Comparison of ENCODE assay signal across 8 cellular contexts in the genomic region with DNA sequence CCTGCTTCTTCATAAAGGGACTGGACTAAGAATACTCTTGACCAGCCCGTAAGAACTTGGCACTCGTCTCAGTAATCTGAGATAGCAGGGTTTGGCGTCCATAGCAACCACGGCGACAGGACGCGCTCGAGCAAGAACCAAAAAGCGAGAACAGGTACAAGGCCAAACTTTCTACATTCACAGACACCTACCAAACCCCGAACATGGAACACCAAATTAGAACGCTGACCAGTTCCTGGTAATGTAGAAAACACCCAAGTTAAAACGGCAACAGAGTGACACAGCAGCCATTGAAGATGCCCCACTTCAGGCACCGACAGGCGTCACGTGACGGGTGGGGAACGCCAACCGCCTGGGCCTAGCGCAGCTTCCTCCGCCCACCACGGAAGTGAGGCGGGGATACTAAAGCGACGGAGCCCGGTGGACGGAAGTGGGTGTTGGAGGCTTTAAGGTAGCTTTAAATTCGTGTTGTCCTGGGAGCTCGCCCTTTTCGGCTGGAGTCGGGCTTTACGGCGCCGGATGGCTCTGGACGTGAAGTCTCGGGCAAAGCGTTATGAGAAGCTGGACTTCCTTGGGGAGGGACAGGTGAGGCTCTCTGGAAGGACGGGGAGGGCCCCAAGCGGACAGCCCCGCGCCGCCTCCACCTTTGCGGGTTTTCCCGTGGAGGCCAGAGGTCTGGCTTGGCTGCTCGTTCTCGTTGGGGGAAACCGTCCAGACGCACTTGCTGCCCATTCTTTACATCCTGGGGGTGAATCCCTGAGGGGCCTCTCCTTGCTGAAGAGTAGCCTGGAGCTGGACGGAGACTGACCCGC. TPM values are rescaled to one million over a fixed set of nuclear protein-coding genes. Genes with fewer than 3 reads are reported as not detected.
A peak's percentile ranks its signal among the peaks of the same experiment; 100 is the strongest.
DNase-seq lines count a peak whose midpoint lies in the region; ATAC-seq, FAIRE-seq and TF ChIP-seq lines count a peak whose summit lies in the region.

TSS of gene CDK7 (plus strand) at position 430 of the 812 bp plus-strand sequence. CDS start at position 520, 90 bp downstream.

- H3K27ac ChIP-seq in adrenal gland (peak within 1 kb of the TSS in 4 of 5 donors; percentile 64 to 93 (median 80)), heart right ventricle (peak within 1 kb of the TSS in 9 of 10 donors; percentile 68 to 92 (median 83)), upper lobe of left lung (peak within 1 kb of the TSS; percentile 83 to 89 (median 86))

- TF ChIP-seq POLR2A in GM12892 (IDR thresholded peaks at IDR 0.05; ENCODE audit: low read depth, low read length) = peak; percentile 80
- TF ChIP-seq POLR2A in adrenal gland (IDR thresholded peaks at IDR 0.05) = peak in 1 of 2 donors; percentile 89
- TF ChIP-seq POLR2A in upper lobe of left lung (IDR thresholded peaks at IDR 0.05) = peak in 3 of 4 donors; percentile 60 to 75 (median 61)

- peaks cover 0 to 49% of the 10 kb centered on the region in 2 donors for H3K4me1 ChIP-seq in adrenal gland (replicated peaks in 1 of 2)
- peaks cover 4 to 34% (median 18%) of the 10 kb centered on the region in 9 donors for H3K4me1 ChIP-seq in heart right ventricle
- H3K4me1 ChIP-seq in upper lobe of left lung = peaks cover 9 to 29% (median 19%) of the 10 kb centered on the region in 4 donors

- ATAC-seq in HG02852 (IDR thresholded peaks at IDR 0.05; ENCODE audit: unreplicated experiment) (peak; percentile 99), heart right ventricle (peak; percentile 99 to 100 (median 100)), upper lobe of left lung (ENCODE audit: low FRiP score in 2 of 2) (peak; percentile 98 to 100)

- H3K36me3 ChIP-seq in adrenal gland (replicated peaks in 1 of 2) = peaks cover 0 to 4% of the 10 kb centered on the region in 2 donors
- H3K36me3 ChIP-seq in heart right ventricle = peaks cover 0 to 44% (median 4%) of the 10 kb centered on the region in 9 donors
- peaks cover 0 to 20% (median 3%) of the 10 kb centered on the region in 4 donors for H3K36me3 ChIP-seq in upper lobe of left lung

- DNase-seq in GM12892 (ENCODE audit: insufficient read length) (peak; percentile 88), NCI-H146 (lab: John Stamatoyannopoulos, UW) (peak; percentile 90), T-helper 1 cell (peak; percentile 83 to 91 (median 90)), adrenal gland (peak; percentile 93 to 97 (median 96)), heart right ventricle (peak; percentile 92 to 94), posterior cingulate gyrus (peak; percentile 88 to 99 (median 96)), upper lobe of left lung (peak; percentile 94 to 97)

- H3K4me3 ChIP-seq in adrenal gland = peak within 1 kb of the TSS; percentile 20 to 85 (median 72)
- peak within 1 kb of the TSS; percentile 61 to 93 (median 89) for H3K4me3 ChIP-seq in heart right ventricle
- H3K4me3 ChIP-seq in upper lobe of left lung = peak within 1 kb of the TSS; percentile 51 to 86 (median 80)

- WGBS in adrenal gland, 4 donors = 0 to 1% (median 1%) methylated on average over 17 to 49 of the region's 49 CpGs
- WGBS in heart right ventricle, 2 donors = 0% methylated on average over 49 of the region's 49 CpGs
- 0 to 1% methylated on average over 24 to 49 of the region's 49 CpGs for WGBS in upper lobe of left lung, 2 donors

- H3K9me3 ChIP-seq in adrenal gland (replicated peaks in 1 of 3) (no peaks in the 10 kb centered on the region), heart right ventricle (no peaks in the 10 kb centered on the region), upper lobe of left lung (no peaks in the 10 kb centered on the region)

- TF ChIP-seq CTCF in adrenal gland (IDR thresholded peaks at IDR 0.05) = no peak
- no peak for TF ChIP-seq CTCF in heart right ventricle (IDR thresholded peaks at IDR 0.05)
- peak in 1 of 6 experiments; percentile 30 for TF ChIP-seq CTCF in upper lobe of left lung (IDR thresholded peaks at IDR 0.05)

- no peaks in the 10 kb centered on the region for H3K27me3 ChIP-seq in adrenal gland
- H3K27me3 ChIP-seq in heart right ventricle = no peaks in the 10 kb centered on the region
- H3K27me3 ChIP-seq in upper lobe of left lung = no peaks in the 10 kb centered on the region

- TF ChIP-seq EP300 in upper lobe of left lung (IDR thresholded peaks at IDR 0.05) = peak in 1 of 4 donors; percentile 28

- intact Hi-C loops in adrenal gland (cut with DNase I) (no loop called here), heart right ventricle (cut with DNase I) (loop anchor here in 5 of 10 donors (1.0 to 10.0 kb wide), 7 partner anchors 16 to 140 kb away; partner anchors contain the start of genes AK6 (in 2 of the 5), CCNB1 (in 2 of the 5), RAD17 (in 2 of the 5) and TAF9 (in 2 of the 5)), posterior cingulate gyrus (cut with DNase I) (loop anchor here (1.0 to 5.0 kb wide), 3 partner anchors 45 to 138 kb away; partner anchors contain the start of genes CCNB1 and CENPH)

- peak; percentile 99 for FAIRE-seq in GM12892 (lab: Jason Lieb, UNC)

RNA-seq across cellular contexts. Expression of gene CDK7, which starts in this region (rescaled TPM):
- polyA plus RNA-seq in GM12892 (2012; ENCODE audit: missing spikeins) = 69.0 TPM
- total RNA-seq in adrenal gland (10 to 100 TPM; 15.2 to 31.4 (median 22.8) TPM), heart right ventricle (10 to 100 TPM; 10.5 to 17.9 (median 13.7) TPM), upper lobe of left lung (10 to 100 TPM in 5 of 6 donors, 1 to 10 TPM in 1; 8.3 to 36.4 (median 22.1) TPM)
- polyA plus RNA-seq in adrenal gland (10 to 100 TPM; 29.7 to 57.1 (median 33.5) TPM), heart right ventricle (10 to 100 TPM; 15.1 to 16.6 TPM)

Comparison
In these comparisons a context has a peak if more than half of its experiments do, and no peak if none do; other contexts are left out.
1. Peak in every context shown above with its lines: DNase-seq, ATAC-seq, H3K4me3 ChIP-seq and H3K27ac ChIP-seq.